25 cellular contexts compared by ENCODE assay signal in genomic region chr12:6146951-6147350, GRCh38.
"Had no signal": no experiment of that assay in that cellular context is flagged by ENCODE, and none has a peak within 500 bp of the region (broad histone marks: within the 10 kb centered on the region; RNA-seq: fewer than 3 reads in every experiment).

No MANE protein-coding gene starts in this region.

- H3K4me1 Mint-ChIP-seq: mesothelial cell of epicardium had no signal

- ATAC-seq: esophagus mucosa; heart left ventricle; psoas muscle; right lobe of liver; stimulated activated naive B cell treated with anti-CD40 and anti-IgM and Interleukin-4, amounts not matched to agents 10 μg/mL and 1 μg/mL and 100 μg/mL, for 72 hours; stimulated activated naive CD8-positive, alpha-beta T cell treated with anti-CD3 and anti-CD28 coated beads, Interleukin-15, amount 100 ng/mL, for 72 hours had no signal

- H3K27me3 ChIP-seq: dorsolateral prefrontal cortex, heart left ventricle, right lobe of liver, transverse colon had no signal

- H3K4me1 ChIP-seq: parathyroid adenoma, psoas muscle, right lobe of liver had no signal

- H3K4me3 ChIP-seq: coronary artery, dorsolateral prefrontal cortex, heart left ventricle, left ventricle myocardium inferior, lower lobe of right lung, psoas muscle, right lobe of liver, spleen, thoracic aorta, transverse colon had no signal

- H3K27me3 Mint-ChIP-seq: stimulated activated naive CD8-positive, alpha-beta T cell treated with anti-CD3 and anti-CD28 coated beads, Interleukin-15, amount 100 ng/mL, for 72 hours had no signal

- H3K9me3 Mint-ChIP-seq: memory B cell; stimulated activated naive CD8-positive, alpha-beta T cell treated with anti-CD3 and anti-CD28 coated beads, Interleukin-15, amount 100 ng/mL, for 72 hours had no signal

- DNase-seq: effector CD8-positive, alpha-beta T cell; heart left ventricle; hypothalamus; left ventricle myocardium inferior; lower lobe of right lung; psoas muscle; retina; right lobe of liver; spleen; stimulated activated CD4-positive, alpha-beta T cell treated with anti-CD3 and anti-CD28 coated beads, Interleukin-2, amount 100 ng/mL, for 24 hours; stimulated activated CD4-positive, alpha-beta T cell treated with anti-CD3 and anti-CD28 coated beads, Interleukin-4, amount 100 ng/mL, for 4 hours; stimulated activated naive B cell treated with anti-CD40 and anti-IgM and Interleukin-4, amounts not matched to agents 10 μg/mL and 1 μg/mL and 100 μg/mL, for 72 hours; stimulated activated naive CD8-positive, alpha-beta T cell treated with anti-CD3 and anti-CD28 coated beads, Interleukin-15, amount 100 ng/mL, for 72 hours; substantia nigra; transverse colon had no signal

- H3K27ac Mint-ChIP-seq: memory B cell; mesothelial cell of epicardium; nephron; stimulated activated naive B cell treated with anti-CD40 and anti-IgM and Interleukin-4, amounts not matched to agents 10 μg/mL and 1 μg/mL and 100 μg/mL, for 72 hours; stimulated activated naive CD8-positive, alpha-beta T cell treated with anti-CD3 and anti-CD28 coated beads, Interleukin-15, amount 100 ng/mL, for 72 hours had no signal

- H3K4me3 Mint-ChIP-seq: memory B cell; mesothelial cell of epicardium; nephron; stimulated activated naive B cell treated with anti-CD40 and anti-IgM and Interleukin-4, amounts not matched to agents 10 μg/mL and 1 μg/mL and 100 μg/mL, for 72 hours; stimulated activated naive CD8-positive, alpha-beta T cell treated with anti-CD3 and anti-CD28 coated beads, Interleukin-15, amount 100 ng/mL, for 72 hours had no signal

- H3K36me3 Mint-ChIP-seq: mesothelial cell of epicardium had no signal

- H3K27ac ChIP-seq: coronary artery, dorsolateral prefrontal cortex, left ventricle myocardium inferior, lower lobe of right lung, parathyroid adenoma, psoas muscle, right lobe of liver, thoracic aorta, transverse colon had no signal

- FAIRE-seq: frontal cortex, islet of Langerhans had no signal

- H3K9me3 ChIP-seq: heart left ventricle, left ventricle myocardium inferior, lower lobe of right lung, psoas muscle, right lobe of liver, spleen, thoracic aorta, transverse colon had no signal

- H3K36me3 ChIP-seq: heart left ventricle, left ventricle myocardium inferior, lower lobe of right lung, right lobe of liver, spleen, thoracic aorta, transverse colon had no signal
